Comparison of ENCODE assay signal across 1 cellular context in genomic region chr16:29824589-29825144, GRCh38.
A peak's percentile ranks its signal among the peaks of the same experiment; 100 is the strongest.
TF ChIP-seq lines count a peak whose summit lies in the region.

No MANE protein-coding gene starts in this region.

TF ChIP-seq in HepG2, 621 proteins besides CTCF, POLR2A, EP300 and RAD21:
- no peak for TF ChIP-seq RBM22 (optimal IDR thresholded peaks at IDR 0.05; ENCODE audit: low read length)
- peak; percentile 22; the same call in 1 of the 2 replicates for TF ChIP-seq FOSL2 (CRISPR knock-in tag; IDR thresholded peaks at IDR 0.05)
- peak; percentile 41 for TF ChIP-seq ZNF770 (CRISPR knock-in tag; IDR thresholded peaks at IDR 0.05)
- no peak for TF ChIP-seq ZNF292 (CRISPR knock-in tag; IDR thresholded peaks at IDR 0.05; ENCODE audit: borderline replicate concordance, low read depth)
- TF ChIP-seq CBX1 (IDR thresholded peaks at IDR 0.05; ENCODE audit: low read depth), result no peak
- no peak for TF ChIP-seq ZNF251 (CRISPR knock-in tag; IDR thresholded peaks at IDR 0.05)
- no peak for TF ChIP-seq ZBTB20 (CRISPR knock-in tag; IDR thresholded peaks at IDR 0.05; ENCODE audit: borderline replicate concordance, low read depth)
- TF ChIP-seq SUZ12 (IDR thresholded peaks at IDR 0.05; ENCODE audit: low read depth, low read length), result no peak
- TF ChIP-seq KIAA2018 (CRISPR knock-in tag; IDR thresholded peaks at IDR 0.05; ENCODE audit: borderline replicate concordance), result no peak
- TF ChIP-seq KDM2A (CRISPR knock-in tag; IDR thresholded peaks at IDR 0.05; ENCODE audit: borderline replicate concordance, low read depth), result no peak
- no peak for TF ChIP-seq MYC (CRISPR knock-in tag; IDR thresholded peaks at IDR 0.05; ENCODE audit: borderline replicate concordance)
- TF ChIP-seq ZNF121 (CRISPR knock-in tag; IDR thresholded peaks at IDR 0.05), result peak; percentile 72
- no peak for TF ChIP-seq SALL2 (CRISPR knock-in tag; IDR thresholded peaks at IDR 0.05)
- TF ChIP-seq GATAD2A (CRISPR knock-in tag; IDR thresholded peaks at IDR 0.05), result peak; percentile 19; the same call in 1 of the 2 replicates
- TF ChIP-seq ZNF468 (CRISPR knock-in tag; IDR thresholded peaks at IDR 0.05), result no peak
- no peak for TF ChIP-seq ZNF672 (CRISPR knock-in tag; IDR thresholded peaks at IDR 0.05)
- TF ChIP-seq PATZ1 (CRISPR knock-in tag; IDR thresholded peaks at IDR 0.05), result no peak
- TF ChIP-seq ZNF354B (CRISPR knock-in tag; IDR thresholded peaks at IDR 0.05), result no peak
TF ChIP-seq in HepG2: peak in this region for 4.
